In genomic region chr9:114332474-114333040, GRCh38 we compare ENCODE assay signal across 8 cellular contexts. TPM values are rescaled to one million over a fixed set of nuclear protein-coding genes. Genes with fewer than 3 reads are reported as not detected.
"Had no signal": no experiment of that assay in that cellular context is flagged by ENCODE, and none has a peak within 500 bp of the region (broad histone marks: within the 10 kb centered on the region; RNA-seq: fewer than 3 reads in every experiment).

No MANE protein-coding gene starts in this region.

RNA-seq across cellular contexts. Expression of gene ORM2, which starts 2.9 kb away (rescaled TPM):
- total RNA-seq: activated T-helper 1 cell treated with anti-CD3 and anti-CD28 coated beads, Interleukin-12 subunit alpha, Interleukin-12 subunit beta, Interleukin-2, Interleukin-4 antibody, amounts not matched to agents 30 ng/mL and 10 ng/mL and 1 ng/mL, durations not matched to agents 14 hours and 24 hours and 36 hours; astrocyte; frontal cortex; lung microvascular endothelial cell; myocyte; pulmonary artery endothelial cell; thyroid gland had no signal
- polyA plus RNA-seq: keratinocyte had no signal

RNA-seq across cellular contexts. Expression of gene ORM1, which starts 9.7 kb away (rescaled TPM):
- total RNA-seq: activated T-helper 1 cell treated with anti-CD3 and anti-CD28 coated beads, Interleukin-12 subunit alpha, Interleukin-12 subunit beta, Interleukin-2, Interleukin-4 antibody, amounts not matched to agents 30 ng/mL and 10 ng/mL and 1 ng/mL, durations not matched to agents 14 hours and 24 hours and 36 hours; astrocyte; lung microvascular endothelial cell; myocyte; pulmonary artery endothelial cell; thyroid gland had no signal
- polyA plus RNA-seq: keratinocyte had no signal
